ENCODE assay signal across 15 cellular contexts in genomic region chr20:21288587-21289370, GRCh38. TPM values are rescaled to one million over a fixed set of nuclear protein-coding genes. Genes with fewer than 3 reads are reported as not detected.
DNase-seq lines count a peak whose midpoint lies in the region; ATAC-seq and TF ChIP-seq lines count a peak whose summit lies in the region.
"Had no signal": no experiment of that assay in that cellular context is flagged by ENCODE, and none has a peak within 500 bp of the region (broad histone marks: within the 10 kb centered on the region; RNA-seq: fewer than 3 reads in every experiment).

No MANE protein-coding gene starts in this region.

- H3K79me2 ChIP-seq in PC-3 (ENCODE audit: low read length) = no peaks in the 10 kb centered on the region

- H3K4me1 ChIP-seq in HAP-1 = peaks cover 32% of the 10 kb centered on the region
- H3K4me1 ChIP-seq in PC-3 (ENCODE audit: insufficient read depth, low read length) = no peaks in the 10 kb centered on the region; the same call in 1 of the 2 replicates

- no peaks in the 10 kb centered on the region for H3F3A ChIP-seq in PC-3 (ENCODE audit: low read length, unreplicated experiment)

- no peak overlapping the region for H3K27ac ChIP-seq in PC-3 (ENCODE audit: low read length)

- H3K36me3 ChIP-seq in HAP-1 (replicated peaks) (no peaks in the 10 kb centered on the region), PC-3 (ENCODE audit: low read depth, low read length) (no peaks in the 10 kb centered on the region)

- H3K4me2 ChIP-seq in PC-3 (ENCODE audit: low read length) = no peak overlapping the region

- H3K9me3 ChIP-seq in HAP-1 (no peaks in the 10 kb centered on the region), PC-3 (ENCODE audit: low read length) (no peaks in the 10 kb centered on the region)

- DNase-seq in HAP-1 (ENCODE audit: low spot score in 2 of 2) (peak; percentile 33 to 53), SK-N-DZ (ENCODE audit: low spot score) (peak; percentile 57), left colon (no peak), progenitor cell of endocrine pancreas (ENCODE audit: low spot score, unreplicated experiment) (no peak), PC-3 (no peak), NCI-H187 (lab: John Stamatoyannopoulos, UW) (no peak)
- no peak for DNase-seq in activated T-cell treated with anti-CD3 and anti-CD28 coated beads, Interleukin-2, amount 50 U/mL, for 48 hours
- DNase-seq: C1 segment of cervical spinal cord; Calu3; CD4-positive, alpha-beta T cell; DMS 273 treated with DMSO at 0.1 percent for 48 hours; GOT3; HFFc6 had no signal

- no peak overlapping the region for H3K9ac ChIP-seq in PC-3 (ENCODE audit: low read length)

- H3K4me3 Mint-ChIP-seq in progenitor cell of endocrine pancreas (ENCODE audit: low read depth) = no peak overlapping the region
- H3K4me3 Mint-ChIP-seq: B cell; CD4-positive, alpha-beta T cell; HFFc6 had no signal

- peaks cover 6% of the 10 kb centered on the region for H3K9me3 Mint-ChIP-seq in progenitor cell of endocrine pancreas (ENCODE audit: low read depth)
- H3K9me3 Mint-ChIP-seq: HFFc6 had no signal

- peaks cover 6% of the 10 kb centered on the region for H3K27me3 Mint-ChIP-seq in progenitor cell of endocrine pancreas

- intact Hi-C loops in left colon (cut with DNase I, micrococcal nuclease) = no loop called here
- intact Hi-C loops in PC-3 (cut with micrococcal nuclease) = no loop called here

- H3K4me3 ChIP-seq in HAP-1 (no peak overlapping the region), PC-3 (ENCODE audit: low read length) (no peak overlapping the region)
- H3K4me3 ChIP-seq: GM12878 had no signal

- H3K27me3 ChIP-seq in HAP-1 (ENCODE audit: low read depth) (no peaks in the 10 kb centered on the region), PC-3 (ENCODE audit: low read length) (no peaks in the 10 kb centered on the region)

- in situ Hi-C loops in HAP-1 (cut with MboI; ENCODE audit: low sequenced_read_pairs) = no loop called here

- peaks cover 2% of the 10 kb centered on the region for H3K4me1 Mint-ChIP-seq in progenitor cell of endocrine pancreas (ENCODE audit: low read depth)
- H3K4me1 Mint-ChIP-seq: B cell had no signal

- TF ChIP-seq CTCF in progenitor cell of endocrine pancreas (IDR thresholded peaks at IDR 0.05; ENCODE audit: unreplicated experiment) (no peak), PC-3 (conservative IDR thresholded peaks at IDR 0.05; ENCODE audit: low read depth, low read length) (no peak)

- H3K36me3 Mint-ChIP-seq in progenitor cell of endocrine pancreas (ENCODE audit: insufficient read depth) = no peaks in the 10 kb centered on the region

- H3K9me2 ChIP-seq in PC-3 (replicated peaks; ENCODE audit: low read length) = no peaks in the 10 kb centered on the region

- peak overlapping the region; percentile 7 for H3K27ac Mint-ChIP-seq in progenitor cell of endocrine pancreas
- H3K27ac Mint-ChIP-seq: B cell; CD4-positive, alpha-beta T cell; HFFc6 had no signal

- POLR2A ChIA-PET in PC-3 (lab: Charles Lee; ENCODE audit: unreplicated experiment) = no interaction called here

- H2AFZ ChIP-seq in PC-3 (ENCODE audit: low read length) = no peak overlapping the region

- no peaks in the 10 kb centered on the region for H4K20me1 ChIP-seq in PC-3 (ENCODE audit: low read length)

- ATAC-seq in left colon = peak; percentile 26
- ATAC-seq in PC-3 = no peak
- ATAC-seq: GM12878 had no signal

- no TSS peak for BruUV-seq in PC-3 (replicated peaks; lab: Mats Ljungman, UMichigan)

- CTCF ChIA-PET in PC-3 (lab: Charles Lee) = no interaction called here

RNA-seq across cellular contexts. Expression of gene XRN2, which starts 14.4 kb away (rescaled TPM):
- 175 and 187 TPM in 2 replicates for polyA plus RNA-seq in SK-N-DZ (2014; cell fraction: cytosol; rRNA removed)
- 147 and 152 TPM in 2 replicates for polyA plus RNA-seq in SK-N-DZ (2014; cell fraction: nucleus; rRNA removed)
- total RNA-seq in left colon (10 to 100 TPM; 31.9 to 40.2 TPM), progenitor cell of endocrine pancreas (90.2 and 91.0 TPM in 2 replicates), PC-3 (2014; rRNA removed) (71.5 and 76.8 TPM in 2 replicates)

Comparison
In these comparisons a context has a peak if more than half of its experiments do, and no peak if none do; other contexts are left out.
1. DNase-seq: peak in HAP-1 (2 of 2) and SK-N-DZ (single experiment); none in left colon (0 of 2), progenitor cell of endocrine pancreas (single experiment), activated T-cell treated with anti-CD3 and anti-CD28 coated beads, Interleukin-2, amount 50 U/mL, for 48 hours (0 of 2), PC-3 (single experiment) and NCI-H187 (0 of 2).